20 cellular contexts compared by ENCODE assay signal in genomic region chr20:44599715-44600114, GRCh38. TPM values are rescaled to one million over a fixed set of nuclear protein-coding genes. Genes with fewer than 3 reads are reported as not detected.
A peak's percentile ranks its signal among the peaks of the same experiment; 100 is the strongest.
DNase-seq lines count a peak whose midpoint lies in the region; ATAC-seq and TF ChIP-seq lines count a peak whose summit lies in the region.
"Had no signal": no experiment of that assay in that cellular context is flagged by ENCODE, and none has a peak within 500 bp of the region (broad histone marks: within the 10 kb centered on the region; RNA-seq: fewer than 3 reads in every experiment).

No MANE protein-coding gene starts in this region.

- no peak for ATAC-seq in HG03354 (IDR thresholded peaks at IDR 0.05; ENCODE audit: poor library complexity, severe bottlenecking, unreplicated experiment)
- no peak for ATAC-seq in activated T-cell treated with anti-CD3 and anti-CD28 coated beads, Interleukin-2, amount 50 U/mL, for 4 hours
- ATAC-seq: activated CD4-positive, CD25-positive, alpha-beta regulatory T cell treated with anti-CD3 and anti-CD28 coated beads, Interleukin-2, amount 50 U/mL, for 24 hours; left colon; PC-3 had no signal

- no peaks in the 10 kb centered on the region for H3K27me3 ChIP-seq in Loucy (ENCODE audit: insufficient read depth, low read length, poor library complexity, severe bottlenecking)
- no peaks in the 10 kb centered on the region for H3K27me3 ChIP-seq in adrenal gland
- no peaks in the 10 kb centered on the region for H3K27me3 ChIP-seq in muscle layer of duodenum (ENCODE audit: low read depth, low read length)
- H3K27me3 ChIP-seq in suprapubic skin, result no peaks in the 10 kb centered on the region
- H3K27me3 ChIP-seq: neural progenitor cell had no signal

- no peaks in the 10 kb centered on the region for H3F3A ChIP-seq in Loucy (ENCODE audit: low read depth)

- DNase-seq in adrenal gland (no peak), suprapubic skin (ENCODE audit: low spot score in 2 of 2) (peak in 1 of 2 donors; percentile 37), NCI-H1694 (lab: John Stamatoyannopoulos, UW) (no peak)
- DNase-seq in activated T-cell treated with anti-CD3 and anti-CD28 coated beads, Interleukin-2, amount 50 U/mL, for 4 hours, result no peak
- DNase-seq in activated CD4-positive, CD25-positive, alpha-beta regulatory T cell (lab: John Stamatoyannopoulos, UW), result no peak
- DNase-seq: activated CD8-positive, alpha-beta memory T cell treated with anti-CD3 and anti-CD28 coated beads, Interleukin-2, amount 50 U/mL, for 48 hours; DND-41; H9; hippocampal formation; left colon; NCI-H1105 treated with DMSO at 0.1 percent for 48 hours; PC-3; T-helper 1 cell had no signal

- peaks cover 29% of the 10 kb centered on the region for H3K79me2 ChIP-seq in Loucy (ENCODE audit: insufficient read depth, low read length)

- no peak for TF ChIP-seq POLR2A in adrenal gland (IDR thresholded peaks at IDR 0.05)
- TF ChIP-seq POLR2A in suprapubic skin (IDR thresholded peaks at IDR 0.05), result no peak

- peak overlapping the region; percentile 71 for H3K4me3 ChIP-seq in Loucy (ENCODE audit: low read length, poor library complexity, severe bottlenecking)
- no peak overlapping the region for H3K4me3 ChIP-seq in adrenal gland
- peak overlapping the region in 1 of 2 donors; percentile 22 for H3K4me3 ChIP-seq in muscle layer of duodenum (ENCODE audit: low read depth in 1 of 2, low read length in 2 of 2)
- H3K4me3 ChIP-seq in suprapubic skin, result no peak overlapping the region
- H3K4me3 ChIP-seq: neural progenitor cell, smooth muscle cell had no signal

- H4K20me1 ChIP-seq in Loucy (ENCODE audit: insufficient read depth, low read length, poor library complexity, severe bottlenecking), result no peaks in the 10 kb centered on the region

- H3K36me3 ChIP-seq in Loucy (ENCODE audit: insufficient read depth, low read length), result no peaks in the 10 kb centered on the region
- H3K36me3 ChIP-seq in adrenal gland (replicated peaks in 1 of 2), result no peaks in the 10 kb centered on the region
- H3K36me3 ChIP-seq in muscle layer of duodenum (ENCODE audit: control insufficient read depth in 1 of 2, insufficient read depth in 2 of 2, low read length in 2 of 2), result no peaks in the 10 kb centered on the region
- no peaks in the 10 kb centered on the region for H3K36me3 ChIP-seq in suprapubic skin
- H3K36me3 ChIP-seq: neural progenitor cell had no signal

- peaks cover 21% of the 10 kb centered on the region for H3K4me1 Mint-ChIP-seq in activated T-cell treated with anti-CD3 and anti-CD28 coated beads, Interleukin-2, amount 50 U/mL, for 4 hours (ENCODE audit: low read depth)

- no peaks in the 10 kb centered on the region for H3K9me3 Mint-ChIP-seq in activated T-cell treated with anti-CD3 and anti-CD28 coated beads, Interleukin-2, amount 50 U/mL, for 4 hours
- H3K9me3 Mint-ChIP-seq: CD14-positive monocyte, H9, neural progenitor cell had no signal

- no peak overlapping the region for H3K4me3 Mint-ChIP-seq in activated T-cell treated with anti-CD3 and anti-CD28 coated beads, Interleukin-2, amount 50 U/mL, for 4 hours
- H3K4me3 Mint-ChIP-seq: H9, neural progenitor cell had no signal

- no peak for TF ChIP-seq CTCF in Loucy (conservative IDR thresholded peaks at IDR 0.05; ENCODE audit: low read length)
- TF ChIP-seq CTCF in adrenal gland (IDR thresholded peaks at IDR 0.05), result no peak
- TF ChIP-seq CTCF in suprapubic skin (IDR thresholded peaks at IDR 0.05), result no peak

- H3K4me2 ChIP-seq in Loucy (ENCODE audit: low read depth, low read length, poor library complexity, severe bottlenecking), result peak overlapping the region; percentile 83
- H3K4me2 ChIP-seq: neural progenitor cell, smooth muscle cell had no signal

- H3K9ac ChIP-seq in Loucy (ENCODE audit: low read depth, low read length, poor library complexity, severe bottlenecking), result peak overlapping the region; percentile 75
- H3K9ac ChIP-seq: neural progenitor cell had no signal

- peak overlapping the region; percentile 51 to 93 (median 90) for H3K27ac ChIP-seq in adrenal gland
- peak overlapping the region; percentile 88 for H3K27ac ChIP-seq in muscle layer of duodenum (ENCODE audit: low read length)
- peak overlapping the region; percentile 87 for H3K27ac ChIP-seq in suprapubic skin
- H3K27ac ChIP-seq: neural progenitor cell had no signal

- H3K36me3 Mint-ChIP-seq in activated T-cell treated with anti-CD3 and anti-CD28 coated beads, Interleukin-2, amount 50 U/mL, for 4 hours (ENCODE audit: insufficient read depth), result no peaks in the 10 kb centered on the region
- H3K36me3 Mint-ChIP-seq: neural progenitor cell had no signal

- H3K9me3 ChIP-seq in Loucy (ENCODE audit: insufficient read depth, low read depth, low read length) (no peaks in the 10 kb centered on the region), adrenal gland (replicated peaks in 1 of 3) (no peaks in the 10 kb centered on the region), muscle layer of duodenum (ENCODE audit: control insufficient read depth in 1 of 2, low read length in 2 of 2) (no peaks in the 10 kb centered on the region), suprapubic skin (no peaks in the 10 kb centered on the region)

- H3K9me2 ChIP-seq in Loucy (replicated peaks; ENCODE audit: low read depth, low read length), result no peaks in the 10 kb centered on the region

- H3K4me1 ChIP-seq in Loucy (ENCODE audit: insufficient read depth, low read length, poor library complexity, severe bottlenecking) (peaks cover 50% of the 10 kb centered on the region), adrenal gland (replicated peaks in 1 of 2) (peaks cover 47 to 79% of the 10 kb centered on the region in 2 donors), muscle layer of duodenum (ENCODE audit: control insufficient read depth in 1 of 2, insufficient read depth in 2 of 2, low read length in 2 of 2) (peaks cover 38 to 77% of the 10 kb centered on the region in 2 donors), suprapubic skin (peaks cover 45% of the 10 kb centered on the region)

- TF ChIP-seq EP300 in suprapubic skin (IDR thresholded peaks at IDR 0.05), result no peak

- WGBS in adrenal gland, 4 donors, result 53 to 61% (median 55%) methylated on average over 1 of the region's 1 CpG; no CpG with 5 or more reads in 1 of the 4 donors
- 88% methylated on average over 1 of the region's 1 CpG for WGBS in suprapubic skin

- intact Hi-C loops in adrenal gland (cut with DNase I), result loop anchor here in 1 of 2 donors (10.0 kb wide), 1 partner anchor 65 kb away; no protein-coding TSS in a partner anchor

- H3K27me3 Mint-ChIP-seq in activated T-cell treated with anti-CD3 and anti-CD28 coated beads, Interleukin-2, amount 50 U/mL, for 4 hours (ENCODE audit: low read depth), result no peaks in the 10 kb centered on the region

- no peak overlapping the region for H2AFZ ChIP-seq in Loucy (ENCODE audit: low read length)
- H2AFZ ChIP-seq: neural progenitor cell had no signal

RNA-seq across cellular contexts. Expression of gene PKIG, which starts 17.3 kb away (rescaled TPM):
- total RNA-seq in adrenal gland (100 to 1,000 TPM in 6 of 8 donors, 10 to 100 TPM in 2; 56.1 to 225 (median 149) TPM), suprapubic skin (10 to 100 TPM; 17.2 to 40.8 (median 32.0) TPM)
- polyA plus RNA-seq in adrenal gland, result 100 to 1,000 TPM in 1 of 3 donors, 10 to 100 TPM in 2; 43.9 to 114 (median 98.0) TPM
- total RNA-seq in activated T-cell treated with anti-CD3 and anti-CD28 coated beads, Interleukin-2, amount 50 U/mL, for 4 hours, result 1 to 10 TPM; 2.1 to 3.5 (median 2.8) TPM

RNA-seq across cellular contexts. Expression of gene ADA, which starts 51.8 kb away (rescaled TPM):
- 10 to 100 TPM in 5 of 8 donors, 1 to 10 TPM in 3; 6.6 to 16.4 (median 11.9) TPM for total RNA-seq in adrenal gland
- 10 to 100 TPM in 1 of 3 donors, 1 to 10 TPM in 2; 3.4 to 10.4 (median 9.6) TPM for polyA plus RNA-seq in adrenal gland
- total RNA-seq in suprapubic skin, result 1 to 10 TPM; 4.1 to 9.4 (median 7.8) TPM
- 10 to 100 TPM in 2 of 3 donors, 1 to 10 TPM in 1; 8.8 to 13.5 (median 12.5) TPM for total RNA-seq in activated T-cell treated with anti-CD3 and anti-CD28 coated beads, Interleukin-2, amount 50 U/mL, for 4 hours

Comparison
In these comparisons a context has a peak if more than half of its experiments do, and no peak if none do; other contexts are left out.
1. RNA of gene PKIG, which starts 17.3 kb away (total RNA-seq): 56.1 to 225 TPM in adrenal gland and 17.2 to 40.8 TPM in suprapubic skin; 2.1 to 3.5 TPM in activated T-cell treated with anti-CD3 and anti-CD28 coated beads, Interleukin-2, amount 50 U/mL, for 4 hours; every median in the first group is over 4 times any median in the second.
2. Peak in every context shown above with its lines, with median percentiles within 50 percentile points of each other: H3K27ac ChIP-seq.